ENCODE assay signal across 8 cellular contexts in genomic region chr19:6372594-6373095, GRCh38. TPM values are rescaled to one million over a fixed set of nuclear protein-coding genes. Genes with fewer than 3 reads are reported as not detected.
DNase-seq lines count a peak whose midpoint lies in the region; ATAC-seq, FAIRE-seq and TF ChIP-seq lines count a peak whose summit lies in the region.

TSS of gene ALKBH7 (plus strand) at chr19:6372794. CDS start at chr19:6372821, 27 bp downstream.

- H3K27me3 Mint-ChIP-seq in IgD-negative memory B cell = no peaks in the 10 kb centered on the region
- H3K27me3 Mint-ChIP-seq in activated T-cell treated with anti-CD3 and anti-CD28 coated beads, Interleukin-2, amount 50 U/mL, for 24 hours = no peaks in the 10 kb centered on the region

- H3K9me3 ChIP-seq in mucosa of descending colon = no peaks in the 10 kb centered on the region

- no peak for TF ChIP-seq CTCF in D721Med (IDR thresholded peaks at IDR 0.05; ENCODE audit: insufficient read depth, missing control alignments)
- TF ChIP-seq CTCF in epithelial cell of proximal tubule (conservative IDR thresholded peaks at IDR 0.05; ENCODE audit: low read depth, low read length) = no peak
- TF ChIP-seq CTCF in mucosa of descending colon (IDR thresholded peaks at IDR 0.05) = no peak

- H3K9me3 Mint-ChIP-seq in IgD-negative memory B cell = no peaks in the 10 kb centered on the region
- H3K9me3 Mint-ChIP-seq in activated T-cell treated with anti-CD3 and anti-CD28 coated beads, Interleukin-2, amount 50 U/mL, for 24 hours = no peaks in the 10 kb centered on the region

- H3K27ac Mint-ChIP-seq in IgD-negative memory B cell = peak within 1 kb of the TSS; percentile 17 to 96 (median 75)
- H3K27ac Mint-ChIP-seq in activated T-cell treated with anti-CD3 and anti-CD28 coated beads, Interleukin-2, amount 50 U/mL, for 24 hours = peak within 1 kb of the TSS; percentile 97

- H3K4me3 ChIP-seq in epithelial cell of proximal tubule (ENCODE audit: low read depth, low read length) (peak within 1 kb of the TSS; percentile 89), mucosa of descending colon (peak within 1 kb of the TSS; percentile 52)

- H3K4me1 ChIP-seq in mucosa of descending colon (ENCODE audit: low read depth) = peaks cover 4% of the 10 kb centered on the region

- peak; percentile 84 for FAIRE-seq in D721Med (lab: Jason Lieb, UNC)

- peaks cover 4 to 8% (median 5%) of the 10 kb centered on the region in 3 donors for H3K4me1 Mint-ChIP-seq in IgD-negative memory B cell
- H3K4me1 Mint-ChIP-seq in activated T-cell treated with anti-CD3 and anti-CD28 coated beads, Interleukin-2, amount 50 U/mL, for 24 hours (ENCODE audit: low read depth) = peaks cover 12% of the 10 kb centered on the region

- peaks cover 4% of the 10 kb centered on the region for H3K36me3 Mint-ChIP-seq in IgD-negative memory B cell
- peaks cover 33% of the 10 kb centered on the region for H3K36me3 Mint-ChIP-seq in activated T-cell treated with anti-CD3 and anti-CD28 coated beads, Interleukin-2, amount 50 U/mL, for 24 hours (ENCODE audit: low read depth)

- intact Hi-C loops in mucosa of descending colon (cut with DNase I, micrococcal nuclease) = no loop called here

- ATAC-seq in GM21529 (IDR thresholded peaks at IDR 0.05; ENCODE audit: unreplicated experiment) = peak; percentile 75
- peak; percentile 86 for ATAC-seq in mucosa of descending colon

- peak within 1 kb of the TSS; percentile 80 to 95 (median 90) for H3K4me3 Mint-ChIP-seq in IgD-negative memory B cell
- peak within 1 kb of the TSS; percentile 86 for H3K4me3 Mint-ChIP-seq in activated T-cell treated with anti-CD3 and anti-CD28 coated beads, Interleukin-2, amount 50 U/mL, for 24 hours

- peak; percentile 70 for DNase-seq in D721Med (ENCODE audit: insufficient read length, low spot score)
- peak; percentile 99 for DNase-seq in OCI-M1 (lab: John Stamatoyannopoulos, UW)
- peak; percentile 92 for DNase-seq in activated T-cell treated with anti-CD3 and anti-CD28 coated beads, Interleukin-2, amount 50 U/mL, for 24 hours
- peak; percentile 97 for DNase-seq in epithelial cell of proximal tubule (ENCODE audit: low read depth)
- peak; percentile 94 to 100 (median 98) for DNase-seq in mucosa of descending colon
- DNase-seq in stimulated activated CD8-positive, alpha-beta memory T cell treated with anti-CD3 and anti-CD28 coated beads, Interleukin-4, amount 100 ng/mL, for 1 hour (ENCODE audit: low read depth in 2 of 2, low spot score in 1 of 2) = peak; percentile 86 to 92

- H3K36me3 ChIP-seq in mucosa of descending colon (ENCODE audit: low read depth) = no peaks in the 10 kb centered on the region

RNA-seq across cellular contexts. Expression of gene ALKBH7, which starts in this region (rescaled TPM):
- 96.4 TPM for polyA plus RNA-seq in IgD-negative memory B cell
- total RNA-seq in epithelial cell of proximal tubule = 56.4 and 80.7 TPM in 2 replicates
- 100 to 1,000 TPM in 2 of 3 donors, 10 to 100 TPM in 1; 87.5 to 173 (median 110) TPM for total RNA-seq in mucosa of descending colon

Comparison
In these comparisons a context has a peak if more than half of its experiments do, and no peak if none do; other contexts are left out.
1. Peak in every context shown above with its lines: DNase-seq, ATAC-seq and H3K4me3 ChIP-seq.